ENCODE assay signal across 1 cellular context in genomic region chr14:21106506-21107359, GRCh38.
TF ChIP-seq lines count a peak whose summit lies in the region.

No MANE protein-coding gene starts in this region.

TF ChIP-seq in HEK293, 187 proteins besides CTCF, POLR2A, EP300 and RAD21 (continued from another document):
- TF ChIP-seq, protein P1, sequence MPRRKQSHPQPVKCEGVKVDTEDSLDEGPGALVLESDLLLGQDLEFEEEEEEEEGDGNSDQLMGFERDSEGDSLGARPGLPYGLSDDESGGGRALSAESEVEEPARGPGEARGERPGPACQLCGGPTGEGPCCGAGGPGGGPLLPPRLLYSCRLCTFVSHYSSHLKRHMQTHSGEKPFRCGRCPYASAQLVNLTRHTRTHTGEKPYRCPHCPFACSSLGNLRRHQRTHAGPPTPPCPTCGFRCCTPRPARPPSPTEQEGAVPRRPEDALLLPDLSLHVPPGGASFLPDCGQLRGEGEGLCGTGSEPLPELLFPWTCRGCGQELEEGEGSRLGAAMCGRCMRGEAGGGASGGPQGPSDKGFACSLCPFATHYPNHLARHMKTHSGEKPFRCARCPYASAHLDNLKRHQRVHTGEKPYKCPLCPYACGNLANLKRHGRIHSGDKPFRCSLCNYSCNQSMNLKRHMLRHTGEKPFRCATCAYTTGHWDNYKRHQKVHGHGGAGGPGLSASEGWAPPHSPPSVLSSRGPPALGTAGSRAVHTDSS (tag by site-specific recombination; IDR thresholded peaks at IDR 0.05), result no peak
- TF ChIP-seq ZNF692 (tag by site-specific recombination; IDR thresholded peaks at IDR 0.05), result 0 out of 2 replicates have a peak, but pooled peaks have one; percentile 26
- peak; percentile 12; the same call in 1 of the 2 replicates for TF ChIP-seq SP7 (tag by site-specific recombination; IDR thresholded peaks at IDR 0.05)
- TF ChIP-seq TRIM28 (IDR thresholded peaks at IDR 0.05; ENCODE audit: borderline replicate concordance, low read length), result no peak
- TF ChIP-seq ZNF341 (tag by site-specific recombination; IDR thresholded peaks at IDR 0.05; ENCODE audit: low read depth), result no peak
- peak; percentile 55; the same call in 1 of the 2 replicates for TF ChIP-seq ZBTB20 (tag by site-specific recombination; IDR thresholded peaks at IDR 0.05)
- peak; percentile 89 for TF ChIP-seq ZNF654 (tag by site-specific recombination; IDR thresholded peaks at IDR 0.05; ENCODE audit: low read depth)
- TF ChIP-seq ZNF76 (tag by site-specific recombination; IDR thresholded peaks at IDR 0.05; ENCODE audit: borderline replicate concordance, low read depth), result no peak
- TF ChIP-seq ZNF560 (tag by site-specific recombination; IDR thresholded peaks at IDR 0.05; ENCODE audit: borderline replicate concordance), result no peak
